8 cellular contexts compared by ENCODE assay signal in genomic region chr13:46796129-46796514, GRCh38. TPM values are rescaled to one million over a fixed set of nuclear protein-coding genes. Genes with fewer than 3 reads are reported as not detected.
A peak's percentile ranks its signal among the peaks of the same experiment; 100 is the strongest.
DNase-seq lines count a peak whose midpoint lies in the region; ATAC-seq lines count a peak whose summit lies in the region.

No MANE protein-coding gene starts in this region.

- peak overlapping the region; percentile 94 to 99 (median 97) for H3K4me3 Mint-ChIP-seq in IgD-negative memory B cell

- peaks cover 40% of the 10 kb centered on the region for H3K79me2 ChIP-seq in ACC112 (ENCODE audit: control insufficient read depth, insufficient read depth, low read length, unreplicated experiment)

- H3K27ac ChIP-seq in ACC112 (ENCODE audit: low read depth, low read length) = no peak overlapping the region; the same call in 1 of the 2 replicates
- peak overlapping the region; percentile 75 for H3K27ac ChIP-seq in muscle layer of colon (ENCODE audit: low read depth, low read length)

- H3K27ac Mint-ChIP-seq in IgD-negative memory B cell = peak overlapping the region; percentile 83 to 99 (median 97)

- peaks cover 15 to 29% (median 24%) of the 10 kb centered on the region in 3 donors for H3K4me1 Mint-ChIP-seq in IgD-negative memory B cell

- H3K36me3 ChIP-seq in ACC112 (ENCODE audit: insufficient read depth, low read length) = peaks cover 3% of the 10 kb centered on the region; the same call in 1 of the 2 replicates
- no peaks in the 10 kb centered on the region for H3K36me3 ChIP-seq in muscle layer of colon (ENCODE audit: insufficient read depth, low read length)

- H3K27me3 ChIP-seq in ACC112 (ENCODE audit: insufficient read depth, low read length) = no peaks in the 10 kb centered on the region
- no peaks in the 10 kb centered on the region for H3K27me3 ChIP-seq in muscle layer of colon (ENCODE audit: control insufficient read depth in 1 of 2, insufficient read depth in 2 of 2, low read length in 2 of 2)

- H3K9me3 Mint-ChIP-seq in IgD-negative memory B cell = no peaks in the 10 kb centered on the region

- H3K4me3 ChIP-seq in ACC112 (ENCODE audit: low read depth, low read length) (peak overlapping the region; percentile 93), muscle layer of colon (ENCODE audit: low read depth in 1 of 2, low read length in 2 of 2) (peak overlapping the region; percentile 63 to 84)

- ATAC-seq in HG03095 (IDR thresholded peaks at IDR 0.05; ENCODE audit: unreplicated experiment) (no peak), GM19035 (IDR thresholded peaks at IDR 0.05; ENCODE audit: unreplicated experiment) (no peak), HG02970 (IDR thresholded peaks at IDR 0.05; ENCODE audit: low FRiP score, unreplicated experiment) (no peak)

- H3K4me1 ChIP-seq in ACC112 (ENCODE audit: control insufficient read depth, insufficient read depth, low read length, unreplicated experiment) (peaks cover 35% of the 10 kb centered on the region), muscle layer of colon (ENCODE audit: insufficient read depth, low read length) (peaks cover 37% of the 10 kb centered on the region)

- no peaks in the 10 kb centered on the region for H3K9me3 ChIP-seq in muscle layer of colon (ENCODE audit: low read length)

- DNase-seq in cerebellum (ENCODE audit: low spot score) (peak; percentile 2), NOMO-1 (lab: John Stamatoyannopoulos, UW; ENCODE audit: unreplicated experiment in 2 of 2) (no peak)

- H3K36me3 Mint-ChIP-seq in IgD-negative memory B cell = no peaks in the 10 kb centered on the region

- H3K9ac ChIP-seq in muscle layer of colon (ENCODE audit: low read length) = peak overlapping the region; percentile 92

- H2AFZ ChIP-seq in ACC112 (ENCODE audit: low read length, unreplicated experiment) = peak overlapping the region; percentile 95

- H3K27me3 Mint-ChIP-seq in IgD-negative memory B cell = peaks cover 2% of the 10 kb centered on the region

RNA-seq across cellular contexts. Expression of gene ESD, which starts 0.8 kb away (rescaled TPM):
- polyA plus RNA-seq in IgD-negative memory B cell = 116 TPM
- 89.8 TPM for total RNA-seq in cerebellum
